In the genomic region with DNA sequence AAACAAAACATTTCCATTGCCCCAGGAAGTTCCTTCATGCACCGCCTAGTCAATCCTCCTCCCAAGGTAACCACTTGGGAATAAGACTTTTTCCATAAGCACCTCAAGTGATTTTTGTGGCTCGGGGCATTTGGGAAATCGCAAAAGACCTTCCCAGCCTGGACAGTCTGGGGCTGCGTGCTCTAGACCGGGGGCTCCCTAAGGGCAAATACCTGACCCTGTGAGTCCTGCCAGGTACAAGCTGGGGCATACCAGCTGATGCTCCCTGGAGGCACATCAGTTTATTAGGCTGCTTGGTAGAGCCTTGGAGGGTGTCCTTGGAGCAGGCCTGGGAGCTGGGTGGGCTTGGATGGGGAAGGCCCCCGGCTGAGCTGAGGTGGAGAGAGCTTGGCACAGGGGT, we compare ENCODE assay signal across 16 cellular contexts. TPM values are rescaled to one million over a fixed set of nuclear protein-coding genes. Genes with fewer than 3 reads are reported as not detected.
"Had no signal": no experiment of that assay in that cellular context is flagged by ENCODE, and none has a peak within 500 bp of the region (broad histone marks: within the 10 kb centered on the region; RNA-seq: fewer than 3 reads in every experiment).

No MANE protein-coding gene starts in this region.

- H3K4me2 ChIP-seq: hepatocyte had no signal

- H3K9me3 Mint-ChIP-seq: activated naive CD4-positive, alpha-beta T cell treated with anti-CD3 and anti-CD28 coated beads, Interleukin-2, amount 50 U/mL, for 72 hours; dendritic cell treated with granulocyte-macrophage colony-stimulating factor and Interleukin-4, amounts not matched to agents 40 ng/mL and 50 ng/mL, for 4 days; nephron; stimulated activated naive CD8-positive, alpha-beta T cell treated with anti-CD3 and anti-CD28 coated beads, Interleukin-15, Interleukin-2, amounts not matched to agents 100 ng/mL and 50 ng/mL, for 24 hours; T-helper 2 cell treated with Interferon-gamma antibody and Interleukin-4, amounts not matched to agents 5 μg/mL and 100 μg/mL, for 36 hours had no signal

- H3K4me1 Mint-ChIP-seq: activated CD4-positive, alpha-beta T cell treated with anti-CD3 and anti-CD28 coated beads for 36 hours had no signal

- H3K27ac Mint-ChIP-seq: activated CD4-positive, alpha-beta T cell treated with anti-CD3 and anti-CD28 coated beads for 36 hours; activated naive CD4-positive, alpha-beta T cell treated with anti-CD3 and anti-CD28 coated beads, Interleukin-2, amount 50 U/mL, for 72 hours; dendritic cell treated with granulocyte-macrophage colony-stimulating factor and Interleukin-4, amounts not matched to agents 40 ng/mL and 50 ng/mL, for 4 days; progenitor cell of endocrine pancreas; stimulated activated naive CD8-positive, alpha-beta T cell treated with anti-CD3 and anti-CD28 coated beads, Interleukin-15, Interleukin-2, amounts not matched to agents 100 ng/mL and 50 ng/mL, for 24 hours; T-helper 2 cell treated with Interferon-gamma antibody and Interleukin-4, amounts not matched to agents 5 μg/mL and 100 μg/mL, for 36 hours had no signal

- H3K27me3 ChIP-seq: adrenal gland, tibial nerve, vagina had no signal

- H3K36me3 Mint-ChIP-seq: activated naive CD4-positive, alpha-beta T cell treated with anti-CD3 and anti-CD28 coated beads, Interleukin-2, amount 50 U/mL, for 72 hours had no signal

- H3K4me3 Mint-ChIP-seq: activated CD4-positive, alpha-beta T cell treated with anti-CD3 and anti-CD28 coated beads for 36 hours; dendritic cell treated with granulocyte-macrophage colony-stimulating factor and Interleukin-4, amounts not matched to agents 40 ng/mL and 50 ng/mL, for 4 days; nephron; stimulated activated naive CD8-positive, alpha-beta T cell treated with anti-CD3 and anti-CD28 coated beads, Interleukin-15, Interleukin-2, amounts not matched to agents 100 ng/mL and 50 ng/mL, for 24 hours; T-helper 2 cell treated with Interferon-gamma antibody and Interleukin-4, amounts not matched to agents 5 μg/mL and 100 μg/mL, for 36 hours had no signal

- DNase-seq: activated CD4-positive, alpha-beta T cell treated with anti-CD3 and anti-CD28 coated beads for 36 hours; activated CD4-positive, alpha-beta T cell treated with anti-CD3 and anti-CD28 coated beads, Interleukin-2, amount 50 U/mL, for 48 hours; activated gamma-delta T cell; effector memory CD4-positive, alpha-beta T cell had no signal

- H2AFZ ChIP-seq: hepatocyte had no signal

- H3K4me1 ChIP-seq: vagina had no signal

- ATAC-seq: activated CD4-positive, alpha-beta T cell treated with anti-CD3 and anti-CD28 coated beads for 36 hours; activated naive CD4-positive, alpha-beta T cell treated with anti-CD3 and anti-CD28 coated beads, Interleukin-2, amount 50 U/mL, for 72 hours; right cardiac atrium had no signal

- H3K36me3 ChIP-seq: adrenal gland, tibial nerve, vagina had no signal

- H3K9me3 ChIP-seq: adrenal gland, tibial nerve, vagina had no signal

- H3K27ac ChIP-seq: hepatocyte, skin epidermis, tibial nerve, vagina had no signal

- H3K4me3 ChIP-seq: adrenal gland, hepatocyte, skin epidermis, tibial nerve, vagina had no signal

RNA-seq across cellular contexts. Expression of a gene that starts 34.4 kb away (rescaled TPM):
- total RNA-seq: activated CD4-positive, alpha-beta T cell treated with anti-CD3 and anti-CD28 coated beads for 36 hours; activated naive CD4-positive, alpha-beta T cell treated with anti-CD3 and anti-CD28 coated beads, Interleukin-2, amount 50 U/mL, for 72 hours had no signal
